21 cellular contexts compared by ENCODE assay signal in the genomic region with DNA sequence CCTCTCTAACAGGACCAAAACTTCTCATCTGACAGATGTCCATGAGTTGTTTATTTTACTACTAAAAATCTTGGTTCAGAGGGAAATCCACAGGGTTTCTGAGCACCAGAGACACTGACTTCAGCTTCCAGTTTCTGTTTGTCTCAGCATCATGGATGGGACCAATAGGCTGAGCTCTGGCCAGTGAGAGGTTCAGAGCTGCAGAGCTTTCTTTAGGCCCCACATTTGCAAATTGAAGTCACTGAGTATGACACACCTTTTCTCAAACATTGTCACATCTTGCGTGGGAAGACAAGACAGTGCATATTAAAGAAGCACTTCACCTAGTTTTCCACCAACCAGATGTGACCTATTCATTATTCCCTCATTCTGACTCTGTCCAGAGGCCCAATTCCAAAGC. TPM values are rescaled to one million over a fixed set of nuclear protein-coding genes. Genes with fewer than 3 reads are reported as not detected.
DNase-seq lines count a peak whose midpoint lies in the region; ATAC-seq and TF ChIP-seq lines count a peak whose summit lies in the region.
"Had no signal": no experiment of that assay in that cellular context is flagged by ENCODE, and none has a peak within 500 bp of the region (broad histone marks: within the 10 kb centered on the region; RNA-seq: fewer than 3 reads in every experiment).

No MANE protein-coding gene starts in this region.

- no peaks in the 10 kb centered on the region for H3K27me3 ChIP-seq in left ventricle myocardium inferior (ENCODE audit: low read depth)
- H3K27me3 ChIP-seq: body of pancreas, SJSA1, stomach had no signal

- intact Hi-C loops in left ventricle myocardium inferior (cut with micrococcal nuclease) = no loop called here

- H3K4me3 Mint-ChIP-seq in activated CD8-positive, alpha-beta memory T cell treated with anti-CD3 and anti-CD28 coated beads, Interleukin-2, amount 10 ng/mL, durations not matched to agents 7 days and 5 days = no peak overlapping the region

- H3K36me3 ChIP-seq in left ventricle myocardium inferior = peaks cover 53% of the 10 kb centered on the region

- H3K4me1 ChIP-seq in left ventricle myocardium inferior = peaks cover 7% of the 10 kb centered on the region
- H3K4me1 ChIP-seq: parathyroid adenoma, SJSA1 had no signal

- H3K27me3 Mint-ChIP-seq in activated CD8-positive, alpha-beta memory T cell treated with anti-CD3 and anti-CD28 coated beads, Interleukin-2, amount 10 ng/mL, durations not matched to agents 7 days and 5 days = no peaks in the 10 kb centered on the region

- DNase-seq in activated CD8-positive, alpha-beta memory T cell treated with anti-CD3 and anti-CD28 coated beads, Interleukin-2, amount 10 ng/mL, durations not matched to agents 7 days and 5 days = no peak
- no peak for DNase-seq in activated CD8-positive, alpha-beta memory T cell treated with anti-CD3 and anti-CD28 coated beads, Interleukin-2, amount 50 U/mL, for 48 hours
- DNase-seq in GM19238 (ENCODE audit: insufficient read length, low spot score) (peak; percentile 19), NCI-H1436 (lab: John Stamatoyannopoulos, UW) (no peak), left ventricle myocardium inferior (no peak)
- DNase-seq in stimulated activated CD8-positive, alpha-beta memory T cell treated with anti-CD3 and anti-CD28 coated beads, Interleukin-4, amount 100 ng/mL, for 48 hours = peak; percentile 28
- DNase-seq: ACHN; activated CD4-positive, alpha-beta T cell treated with anti-CD3 and anti-CD28 coated beads for 4 hours; activated gamma-delta T cell treated with Interleukin-2 at 50 U/mL for 16 hours; body of pancreas; cortex of kidney; DMS153; foreskin melanocyte; HCEC 1CT; NCI-H524 treated with DMSO at 0.1 percent for 48 hours; stomach had no signal

- H3K9me3 ChIP-seq in left ventricle myocardium inferior (replicated peaks) = no peaks in the 10 kb centered on the region
- H3K9me3 ChIP-seq: SJSA1, stomach had no signal

- TF ChIP-seq CTCF in left ventricle myocardium inferior (IDR thresholded peaks at IDR 0.05; ENCODE audit: borderline replicate concordance) = no peak

- no peaks in the 10 kb centered on the region for H3K9me3 Mint-ChIP-seq in activated CD8-positive, alpha-beta memory T cell treated with anti-CD3 and anti-CD28 coated beads, Interleukin-2, amount 10 ng/mL, durations not matched to agents 7 days and 5 days (ENCODE audit: low read depth)

- H3K36me3 Mint-ChIP-seq in activated CD8-positive, alpha-beta memory T cell treated with anti-CD3 and anti-CD28 coated beads, Interleukin-2, amount 10 ng/mL, durations not matched to agents 7 days and 5 days = peaks cover 22% of the 10 kb centered on the region

- no peak overlapping the region for H3K27ac Mint-ChIP-seq in activated CD8-positive, alpha-beta memory T cell treated with anti-CD3 and anti-CD28 coated beads, Interleukin-2, amount 10 ng/mL, durations not matched to agents 7 days and 5 days

- no peak overlapping the region for H3K27ac ChIP-seq in left ventricle myocardium inferior (replicated peaks)
- H3K27ac ChIP-seq: body of pancreas, parathyroid adenoma, SJSA1, stomach had no signal

- CTCF ChIA-PET in activated CD8-positive, alpha-beta memory T cell treated with anti-CD3 and anti-CD28 coated beads, Interleukin-2, amount 10 ng/mL, durations not matched to agents 7 days and 5 days (lab: Charles Lee) = interaction anchor here (1.4 kb wide), 1 partner anchor 13 kb away, joined by 4 read pairs; no protein-coding TSS in a partner anchor

- peak; percentile 53 for ATAC-seq in activated CD8-positive, alpha-beta memory T cell treated with anti-CD3 and anti-CD28 coated beads, Interleukin-2, amount 10 ng/mL, durations not matched to agents 7 days and 5 days
- peak; percentile 49 for ATAC-seq in HG03378 (IDR thresholded peaks at IDR 0.05; ENCODE audit: unreplicated experiment)
- no peak for ATAC-seq in GM21515 (IDR thresholded peaks at IDR 0.05; ENCODE audit: unreplicated experiment)
- ATAC-seq: body of pancreas, left lobe of liver had no signal

- no peak overlapping the region for H3K4me3 ChIP-seq in left ventricle myocardium inferior
- H3K4me3 ChIP-seq: body of pancreas, SJSA1, stomach had no signal

- peaks cover 10% of the 10 kb centered on the region for H3K4me1 Mint-ChIP-seq in activated CD8-positive, alpha-beta memory T cell treated with anti-CD3 and anti-CD28 coated beads, Interleukin-2, amount 10 ng/mL, durations not matched to agents 7 days and 5 days

RNA-seq across cellular contexts. Expression of a gene that starts 45.2 kb away (rescaled TPM):
- not detected for total RNA-seq in activated CD8-positive, alpha-beta memory T cell treated with anti-CD3 and anti-CD28 coated beads, Interleukin-2, amount 10 ng/mL, durations not matched to agents 7 days and 5 days
- not detected for total RNA-seq in left ventricle myocardium inferior
- total RNA-seq: SJSA1 had no signal

RNA-seq across cellular contexts. Expression of a gene that starts 51.4 kb away (rescaled TPM):
- total RNA-seq in activated CD8-positive, alpha-beta memory T cell treated with anti-CD3 and anti-CD28 coated beads, Interleukin-2, amount 10 ng/mL, durations not matched to agents 7 days and 5 days = 10 to 100 TPM; 49.6 to 59.8 TPM
- 13.9 TPM for total RNA-seq in left ventricle myocardium inferior

Comparison
In these comparisons a context has a peak if more than half of its experiments do, and no peak if none do; other contexts are left out.
1. DNase-seq: peak in GM19238 (single experiment) and stimulated activated CD8-positive, alpha-beta memory T cell treated with anti-CD3 and anti-CD28 coated beads, Interleukin-4, amount 100 ng/mL, for 48 hours (single experiment); none in activated CD8-positive, alpha-beta memory T cell treated with anti-CD3 and anti-CD28 coated beads, Interleukin-2, amount 10 ng/mL, durations not matched to agents 7 days and 5 days (single experiment), activated CD8-positive, alpha-beta memory T cell treated with anti-CD3 and anti-CD28 coated beads, Interleukin-2, amount 50 U/mL, for 48 hours (single experiment), NCI-H1436 (single experiment) and left ventricle myocardium inferior (single experiment).